ENCODE assay signal across 1 cellular context in the genomic region with DNA sequence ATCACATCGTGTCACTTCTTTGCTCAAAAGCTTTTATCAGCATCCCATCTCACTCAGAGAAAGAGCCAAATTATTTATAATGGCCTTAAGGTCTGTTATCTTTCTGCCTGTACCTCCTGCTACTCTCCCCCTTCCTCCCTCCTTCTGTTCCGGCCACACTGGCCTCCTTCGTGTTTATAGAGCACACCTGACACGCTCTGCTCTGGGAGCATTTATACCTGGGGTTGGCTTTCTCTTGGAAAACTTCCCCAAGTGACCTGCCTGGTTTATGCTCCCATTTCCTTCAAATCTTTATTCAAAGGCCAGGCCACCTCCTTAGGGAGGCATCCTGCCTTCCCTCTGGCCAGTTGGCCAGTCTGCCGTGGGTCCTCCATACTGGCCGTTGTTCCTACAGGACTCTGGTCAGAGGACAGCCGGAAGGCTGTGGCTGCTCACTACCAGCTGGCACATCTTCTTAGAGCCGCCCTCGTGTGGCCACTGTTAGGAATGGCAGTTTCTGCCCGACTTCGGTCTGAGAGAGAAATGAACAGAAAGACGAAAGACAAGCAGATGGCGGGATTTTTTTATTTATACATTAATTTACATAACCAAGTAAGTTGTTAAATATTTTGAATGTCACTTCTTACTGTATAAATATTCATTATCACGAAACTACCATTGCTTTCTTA.
TF ChIP-seq lines count a peak whose summit lies in the region.

No MANE protein-coding gene starts in this region.

TF ChIP-seq in SK-N-SH treated with all-trans-retinoic acid at 6 μM for 48 hours, 23 proteins besides CTCF, POLR2A, EP300 and RAD21 (continued from another document):
- TF ChIP-seq, protein P1, sequence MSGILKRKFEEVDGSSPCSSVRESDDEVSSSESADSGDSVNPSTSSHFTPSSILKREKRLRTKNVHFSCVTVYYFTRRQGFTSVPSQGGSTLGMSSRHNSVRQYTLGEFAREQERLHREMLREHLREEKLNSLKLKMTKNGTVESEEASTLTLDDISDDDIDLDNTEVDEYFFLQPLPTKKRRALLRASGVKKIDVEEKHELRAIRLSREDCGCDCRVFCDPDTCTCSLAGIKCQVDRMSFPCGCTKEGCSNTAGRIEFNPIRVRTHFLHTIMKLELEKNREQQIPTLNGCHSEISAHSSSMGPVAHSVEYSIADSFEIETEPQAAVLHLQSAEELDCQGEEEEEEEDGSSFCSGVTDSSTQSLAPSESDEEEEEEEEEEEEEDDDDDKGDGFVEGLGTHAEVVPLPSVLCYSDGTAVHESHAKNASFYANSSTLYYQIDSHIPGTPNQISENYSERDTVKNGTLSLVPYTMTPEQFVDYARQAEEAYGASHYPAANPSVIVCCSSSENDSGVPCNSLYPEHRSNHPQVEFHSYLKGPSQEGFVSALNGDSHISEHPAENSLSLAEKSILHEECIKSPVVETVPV (CRISPR knock-in tag; IDR thresholded peaks at IDR 0.05): no peak
- TF ChIP-seq ZNF70 (CRISPR knock-in tag; IDR thresholded peaks at IDR 0.05) (no peak), GLIS3 (CRISPR knock-in tag; IDR thresholded peaks at IDR 0.05) (no peak), ESRRG (CRISPR knock-in tag; IDR thresholded peaks at IDR 0.05) (no peak), ZFP3 (CRISPR knock-in tag; IDR thresholded peaks at IDR 0.05) (no peak), PPARA (CRISPR knock-in tag; IDR thresholded peaks at IDR 0.05; ENCODE audit: borderline replicate concordance) (no peak), ZC3H10 (CRISPR knock-in tag; IDR thresholded peaks at IDR 0.05) (no peak), OSR1 (CRISPR knock-in tag; IDR thresholded peaks at IDR 0.05) (no peak), ARNTL (CRISPR knock-in tag; IDR thresholded peaks at IDR 0.05; ENCODE audit: borderline replicate concordance, low read depth) (no peak)
- TF ChIP-seq, protein P2, sequence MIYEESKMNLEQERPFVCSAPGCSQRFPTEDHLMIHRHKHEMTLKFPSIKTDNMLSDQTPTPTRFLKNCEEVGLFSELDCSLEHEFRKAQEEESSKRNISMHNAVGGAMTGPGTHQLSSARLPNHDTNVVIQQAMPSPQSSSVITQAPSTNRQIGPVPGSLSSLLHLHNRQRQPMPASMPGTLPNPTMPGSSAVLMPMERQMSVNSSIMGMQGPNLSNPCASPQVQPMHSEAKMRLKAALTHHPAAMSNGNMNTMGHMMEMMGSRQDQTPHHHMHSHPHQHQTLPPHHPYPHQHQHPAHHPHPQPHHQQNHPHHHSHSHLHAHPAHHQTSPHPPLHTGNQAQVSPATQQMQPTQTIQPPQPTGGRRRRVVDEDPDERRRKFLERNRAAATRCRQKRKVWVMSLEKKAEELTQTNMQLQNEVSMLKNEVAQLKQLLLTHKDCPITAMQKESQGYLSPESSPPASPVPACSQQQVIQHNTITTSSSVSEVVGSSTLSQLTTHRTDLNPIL (CRISPR knock-in tag; IDR thresholded peaks at IDR 0.05; ENCODE audit: low read depth): no peak
- TF ChIP-seq, protein P3, sequence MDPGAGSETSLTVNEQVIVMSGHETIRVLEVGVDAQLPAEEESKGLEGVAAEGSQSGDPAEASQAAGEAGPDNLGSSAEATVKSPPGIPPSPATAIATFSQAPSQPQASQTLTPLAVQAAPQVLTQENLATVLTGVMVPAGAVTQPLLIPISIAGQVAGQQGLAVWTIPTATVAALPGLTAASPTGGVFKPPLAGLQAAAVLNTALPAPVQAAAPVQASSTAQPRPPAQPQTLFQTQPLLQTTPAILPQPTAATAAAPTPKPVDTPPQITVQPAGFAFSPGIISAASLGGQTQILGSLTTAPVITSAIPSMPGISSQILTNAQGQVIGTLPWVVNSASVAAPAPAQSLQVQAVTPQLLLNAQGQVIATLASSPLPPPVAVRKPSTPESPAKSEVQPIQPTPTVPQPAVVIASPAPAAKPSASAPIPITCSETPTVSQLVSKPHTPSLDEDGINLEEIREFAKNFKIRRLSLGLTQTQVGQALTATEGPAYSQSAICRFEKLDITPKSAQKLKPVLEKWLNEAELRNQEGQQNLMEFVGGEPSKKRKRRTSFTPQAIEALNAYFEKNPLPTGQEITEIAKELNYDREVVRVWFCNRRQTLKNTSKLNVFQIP (CRISPR knock-in tag; IDR thresholded peaks at IDR 0.05; ENCODE audit: borderline replicate concordance, low read depth): no peak
